ENCODE assay signal across 13 cellular contexts in the genomic region with DNA sequence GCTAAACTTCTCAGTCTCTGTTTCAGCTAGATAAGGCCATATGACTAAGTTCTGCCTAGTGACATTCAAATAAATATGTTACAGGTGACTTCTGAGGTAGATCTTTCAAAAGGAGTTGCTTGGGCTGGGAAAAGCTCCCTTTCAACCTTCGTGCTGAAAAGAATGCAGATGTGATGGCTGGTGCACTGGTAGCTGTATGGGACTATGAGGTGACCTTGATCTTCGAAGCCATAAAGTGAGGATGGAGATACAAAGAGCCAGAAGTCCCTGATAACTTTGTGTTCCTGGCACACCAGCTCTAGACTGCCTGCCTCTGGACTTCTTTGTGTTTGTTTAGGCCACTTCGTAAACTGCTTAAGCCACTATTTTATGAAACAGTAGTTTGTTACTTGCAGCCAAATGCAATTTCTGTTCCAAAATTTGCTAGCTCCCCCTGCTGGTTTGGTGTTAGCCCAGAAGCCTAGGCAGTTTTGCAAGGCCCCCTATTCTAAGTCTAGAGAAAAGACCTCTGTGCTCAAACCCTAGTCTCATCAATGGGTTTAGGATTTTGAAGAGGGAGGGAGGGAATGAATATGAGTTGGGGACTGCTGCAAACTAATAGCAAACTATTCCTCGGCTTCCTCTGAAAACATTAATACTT. TPM values are rescaled to one million over a fixed set of nuclear protein-coding genes. Genes with fewer than 3 reads are reported as not detected.
DNase-seq lines count a peak whose midpoint lies in the region; TF ChIP-seq lines count a peak whose summit lies in the region.
"Had no signal": no experiment of that assay in that cellular context is flagged by ENCODE, and none has a peak within 500 bp of the region (broad histone marks: within the 10 kb centered on the region; RNA-seq: fewer than 3 reads in every experiment).

No MANE protein-coding gene starts in this region.

- TF ChIP-seq CTCF in NB4 (IDR thresholded peaks at IDR 0.05; ENCODE audit: low read depth, low read length) (peak; percentile 40), chondrocyte (IDR thresholded peaks at IDR 0.05) (peak; percentile 42), colonic mucosa (IDR thresholded peaks at IDR 0.05) (no peak)

- H3K4me3 Mint-ChIP-seq in chondrocyte (ENCODE audit: unreplicated experiment): no peak overlapping the region
- H3K4me3 Mint-ChIP-seq: CD8-positive, alpha-beta T cell; T-helper 17 cell had no signal

- no peaks in the 10 kb centered on the region for H3K9me3 ChIP-seq in colonic mucosa
- H3K9me3 ChIP-seq: transverse colon had no signal

- H3K36me3 Mint-ChIP-seq in chondrocyte (ENCODE audit: low read depth): no peaks in the 10 kb centered on the region
- H3K36me3 Mint-ChIP-seq: CD8-positive, alpha-beta T cell had no signal

- H3K9ac ChIP-seq in colonic mucosa (ENCODE audit: low read depth in 2 of 2, low read length in 2 of 2): no peak overlapping the region

- H3K4me1 ChIP-seq in colonic mucosa: no peaks in the 10 kb centered on the region
- H3K4me1 ChIP-seq: transverse colon had no signal

- intact Hi-C loops in colonic mucosa (cut with DNase I): no loop called here

- H3K4me3 ChIP-seq in NB4 (ENCODE audit: low read depth, low read length): no peak overlapping the region
- no peak overlapping the region for H3K4me3 ChIP-seq in colonic mucosa
- H3K4me3 ChIP-seq: transverse colon had no signal

- no peak overlapping the region for H3K27ac Mint-ChIP-seq in chondrocyte (ENCODE audit: unreplicated experiment)
- H3K27ac Mint-ChIP-seq: CD8-positive, alpha-beta T cell; T-helper 17 cell had no signal

- peaks cover 16% of the 10 kb centered on the region for H3K4me1 Mint-ChIP-seq in chondrocyte (ENCODE audit: low read depth)
- H3K4me1 Mint-ChIP-seq: T-helper 17 cell had no signal

- H3K36me3 ChIP-seq in colonic mucosa: no peaks in the 10 kb centered on the region
- H3K36me3 ChIP-seq: transverse colon had no signal

- peaks cover 16% of the 10 kb centered on the region for H3K27me3 Mint-ChIP-seq in chondrocyte (ENCODE audit: low read depth)

- H3K27ac ChIP-seq in colonic mucosa: no peak overlapping the region
- H3K27ac ChIP-seq: HL-60, transverse colon had no signal

- no peak for TF ChIP-seq POLR2A in NB4 (IDR thresholded peaks at IDR 0.05; ENCODE audit: extremely low read depth, insufficient read length)

- peaks cover 5% of the 10 kb centered on the region for H3K27me3 ChIP-seq in colonic mucosa

- H3K9me3 Mint-ChIP-seq in chondrocyte (ENCODE audit: low read depth): peaks cover 3% of the 10 kb centered on the region
- H3K9me3 Mint-ChIP-seq: CD8-positive, alpha-beta T cell had no signal

- peak; percentile 9 for DNase-seq in stimulated activated CD4-positive, alpha-beta T cell treated with anti-CD3 and anti-CD28 coated beads, Interleukin-15, amount 100 ng/mL, for 24 hours
- DNase-seq in stimulated activated CD4-positive, alpha-beta T cell treated with anti-CD3 and anti-CD28 coated beads, Interleukin-12 subunit alpha, Interleukin-12 subunit beta, amount 100 ng/mL, for 4 hours: no peak
- DNase-seq in NB4 (ENCODE audit: low read depth) (peak; percentile 19), chondrocyte (ENCODE audit: low spot score) (no peak), T-helper 2 cell (no peak), AML-193 (lab: John Stamatoyannopoulos, UW) (no peak), colonic mucosa (no peak)
- DNase-seq in NK-92 treated with Interleukin-12 subunit alpha and Interleukin-12 subunit beta, amount 100 ng/mL, for 24 hours (lab: John Stamatoyannopoulos, UW): no peak
- DNase-seq: CD8-positive, alpha-beta T cell; NCI-H1105; T-helper 17 cell; transverse colon had no signal

RNA-seq across cellular contexts. Expression of a gene that starts 23.3 kb away (rescaled TPM):
- total RNA-seq in chondrocyte: 16.8 to 19.5 TPM (median 18.5 TPM) in 3 replicates
- total RNA-seq in colonic mucosa: 1 to 10 TPM; 8.0 to 9.7 TPM

Comparison
In these comparisons a context has a peak if more than half of its experiments do, and no peak if none do; other contexts are left out.
1. DNase-seq: peak in stimulated activated CD4-positive, alpha-beta T cell treated with anti-CD3 and anti-CD28 coated beads, Interleukin-15, amount 100 ng/mL, for 24 hours (single experiment) and NB4 (single experiment); none in stimulated activated CD4-positive, alpha-beta T cell treated with anti-CD3 and anti-CD28 coated beads, Interleukin-12 subunit alpha, Interleukin-12 subunit beta, amount 100 ng/mL, for 4 hours (single experiment), chondrocyte (single experiment), T-helper 2 cell (0 of 5), AML-193 (0 of 2), NK-92 treated with Interleukin-12 subunit alpha and Interleukin-12 subunit beta, amount 100 ng/mL, for 24 hours (single experiment) and colonic mucosa (single experiment).